ENCODE assay signal across 9 cellular contexts in genomic region chr16:28202147-28202746, GRCh38. TPM values are rescaled to one million over a fixed set of nuclear protein-coding genes. Genes with fewer than 3 reads are reported as not detected.
DNase-seq lines count a peak whose midpoint lies in the region; ATAC-seq, FAIRE-seq and TF ChIP-seq lines count a peak whose summit lies in the region.
"Had no signal": no experiment of that assay in that cellular context is flagged by ENCODE, and none has a peak within 500 bp of the region (broad histone marks: within the 10 kb centered on the region; RNA-seq: fewer than 3 reads in every experiment).

No MANE protein-coding gene starts in this region.

- CTCF ChIA-PET in activated CD8-positive, alpha-beta T cell treated with anti-CD3 and anti-CD28 coated beads, Interleukin-2, amount 10 ng/mL, durations not matched to agents 7 days and 5 days (lab: Charles Lee): interaction anchor here (0.5 to 4.3 kb wide), 9 partner anchors 10 to 64 kb away, joined by 3 to 39 read pairs (median 4); partner anchors contain the start of gene XPO6

- H3K4me1 Mint-ChIP-seq in activated CD8-positive, alpha-beta T cell treated with anti-CD3 and anti-CD28 coated beads, Interleukin-2, amount 10 ng/mL, durations not matched to agents 7 days and 5 days (ENCODE audit: low read depth): peaks cover 29% of the 10 kb centered on the region

- intact Hi-C loops in mucosa of descending colon (cut with DNase I, micrococcal nuclease) (no loop called here), thyroid gland (cut with DNase I) (no loop called here)

- H3K36me3 ChIP-seq in DOHH2 (ENCODE audit: control insufficient read depth, low read length): peaks cover 72% of the 10 kb centered on the region
- no peaks in the 10 kb centered on the region for H3K36me3 ChIP-seq in mucosa of descending colon (ENCODE audit: low read depth)
- no peaks in the 10 kb centered on the region for H3K36me3 ChIP-seq in thyroid gland

- H3K27me3 Mint-ChIP-seq in activated CD8-positive, alpha-beta T cell treated with anti-CD3 and anti-CD28 coated beads, Interleukin-2, amount 10 ng/mL, durations not matched to agents 7 days and 5 days (ENCODE audit: low read depth): no peaks in the 10 kb centered on the region

- H3K27me3 ChIP-seq in DOHH2 (ENCODE audit: control insufficient read depth, low read length) (no peaks in the 10 kb centered on the region), thyroid gland (no peaks in the 10 kb centered on the region)

- no peaks in the 10 kb centered on the region for H3K9me3 ChIP-seq in DOHH2 (ENCODE audit: control insufficient read depth, insufficient read depth, low read length)
- H3K9me3 ChIP-seq in mucosa of descending colon: no peaks in the 10 kb centered on the region
- H3K9me3 ChIP-seq in thyroid gland: no peaks in the 10 kb centered on the region

- no peak overlapping the region for H3K4me3 Mint-ChIP-seq in activated CD8-positive, alpha-beta T cell treated with anti-CD3 and anti-CD28 coated beads, Interleukin-2, amount 10 ng/mL, durations not matched to agents 7 days and 5 days

- no peak overlapping the region for H3K4me2 ChIP-seq in DOHH2 (ENCODE audit: low read length)

- 92 to 95% methylated on average over 6 of the region's 6 CpGs for WGBS in thyroid gland, 2 donors

- H3K4me1 ChIP-seq in DOHH2 (ENCODE audit: control insufficient read depth, low read length): peaks cover 15% of the 10 kb centered on the region
- peaks cover 2% of the 10 kb centered on the region for H3K4me1 ChIP-seq in mucosa of descending colon (ENCODE audit: low read depth)
- H3K4me1 ChIP-seq in thyroid gland: peaks cover 0 to 17% of the 10 kb centered on the region in 2 donors

- H3K9me3 Mint-ChIP-seq in activated CD8-positive, alpha-beta T cell treated with anti-CD3 and anti-CD28 coated beads, Interleukin-2, amount 10 ng/mL, durations not matched to agents 7 days and 5 days (ENCODE audit: insufficient read depth): no peaks in the 10 kb centered on the region

- peak; percentile 29 for ATAC-seq in activated CD8-positive, alpha-beta T cell treated with anti-CD3 and anti-CD28 coated beads, Interleukin-2, amount 10 ng/mL, durations not matched to agents 7 days and 5 days
- ATAC-seq in mucosa of descending colon: peak; percentile 14
- ATAC-seq in HG03521 (IDR thresholded peaks at IDR 0.05; ENCODE audit: unreplicated experiment): no peak

- H3K4me3 ChIP-seq in DOHH2 (ENCODE audit: low read length) (no peak overlapping the region), HFF-Myc (replicated peaks; ENCODE audit: low read depth, low read length) (no peak overlapping the region), mucosa of descending colon (no peak overlapping the region), thyroid gland (replicated peaks in 1 of 3) (no peak overlapping the region)

- H3K9me2 ChIP-seq in DOHH2 (replicated peaks; ENCODE audit: control insufficient read depth, low read length): no peaks in the 10 kb centered on the region

- TF ChIP-seq POLR2A in thyroid gland (IDR thresholded peaks at IDR 0.05): no peak

- FAIRE-seq in frontal cortex (lab: Jason Lieb, UNC): no peak

- 0 out of 2 replicates have a peak, but pooled peaks cover 3% of the 10 kb centered on the region for H3F3A ChIP-seq in DOHH2 (ENCODE audit: control insufficient read depth, insufficient read depth)

- POLR2A ChIA-PET in activated CD8-positive, alpha-beta T cell treated with anti-CD3 and anti-CD28 coated beads, Interleukin-2, amount 10 ng/mL, durations not matched to agents 7 days and 5 days (lab: Charles Lee): interaction anchor here (1.0 to 2.5 kb wide), 3 partner anchors 8 to 14 kb away, joined by 3 to 11 read pairs (median 7); partner anchors contain the start of gene XPO6

- H4K20me1 ChIP-seq in DOHH2 (ENCODE audit: control insufficient read depth, insufficient read depth, low read depth, low read length): 0 out of 2 replicates have a peak, but pooled peaks cover 10% of the 10 kb centered on the region

- peak overlapping the region; percentile 56 for H3K27ac Mint-ChIP-seq in activated CD8-positive, alpha-beta T cell treated with anti-CD3 and anti-CD28 coated beads, Interleukin-2, amount 10 ng/mL, durations not matched to agents 7 days and 5 days

- DNase-seq in HFF-Myc (ENCODE audit: extremely low read depth, low read depth) (no peak), mucosa of descending colon (no peak), frontal cortex (ENCODE audit: low spot score in 2 of 2) (no peak), NCI-H1105 (lab: John Stamatoyannopoulos, UW) (no peak), thyroid gland (no peak)
- peak; percentile 42 for DNase-seq in activated CD8-positive, alpha-beta T cell treated with anti-CD3 and anti-CD28 coated beads, Interleukin-2, amount 10 ng/mL, durations not matched to agents 7 days and 5 days
- DNase-seq: T-helper 9 cell had no signal

- H3K79me2 ChIP-seq in DOHH2 (ENCODE audit: control insufficient read depth, low read length): peaks cover 98% of the 10 kb centered on the region

- peaks cover 32% of the 10 kb centered on the region for H3K36me3 Mint-ChIP-seq in activated CD8-positive, alpha-beta T cell treated with anti-CD3 and anti-CD28 coated beads, Interleukin-2, amount 10 ng/mL, durations not matched to agents 7 days and 5 days (ENCODE audit: low read depth)

- TF ChIP-seq CTCF in DOHH2 (IDR thresholded peaks at IDR 0.05; ENCODE audit: low read depth, low read length, poor library complexity, severe bottlenecking) (peak; percentile 53), HFF-Myc (IDR thresholded peaks at IDR 0.05; ENCODE audit: low read depth, low read length, missing control alignments) (peak; percentile 12), mucosa of descending colon (IDR thresholded peaks at IDR 0.05) (no peak), thyroid gland (IDR thresholded peaks at IDR 0.05) (no peak)

- H3K27ac ChIP-seq in DOHH2 (ENCODE audit: low read depth, low read length): no peak overlapping the region
- H3K27ac ChIP-seq in thyroid gland: no peak overlapping the region

RNA-seq across cellular contexts. Expression of gene XPO6, which starts 9.5 kb away (rescaled TPM):
- 100 to 1,000 TPM; 206 to 209 TPM for total RNA-seq in activated CD8-positive, alpha-beta T cell treated with anti-CD3 and anti-CD28 coated beads, Interleukin-2, amount 10 ng/mL, durations not matched to agents 7 days and 5 days
- total RNA-seq in mucosa of descending colon (100 to 1,000 TPM in 2 of 3 donors, 10 to 100 TPM in 1; 97.6 to 138 (median 114) TPM), frontal cortex (59.1 TPM), thyroid gland (100 to 1,000 TPM in 3 of 4 donors, 10 to 100 TPM in 1; 88.2 to 160 (median 118) TPM)

Comparison
In these comparisons a context has a peak if more than half of its experiments do, and no peak if none do; other contexts are left out.
1. CTCF ChIP-seq: peak in DOHH2 (single experiment) and HFF-Myc (single experiment); none in mucosa of descending colon (single experiment) and thyroid gland (0 of 6).